10 cellular contexts compared by ENCODE assay signal in genomic region chr9:122005597-122005996, GRCh38.
DNase-seq lines count a peak whose midpoint lies in the region; ATAC-seq and TF ChIP-seq lines count a peak whose summit lies in the region.
"Had no signal": no experiment of that assay in that cellular context is flagged by ENCODE, and none has a peak within 500 bp of the region (broad histone marks: within the 10 kb centered on the region; RNA-seq: fewer than 3 reads in every experiment).

No MANE protein-coding gene starts in this region.

- peaks cover 0 to 18% (median 11%) of the 10 kb centered on the region in 4 donors for H3K4me1 ChIP-seq in tibial artery

- TF ChIP-seq CTCF in LNCaP clone FGC (IDR thresholded peaks at IDR 0.05; ENCODE audit: control insufficient read depth, extremely low read depth, insufficient read depth) (peak; percentile 49), cardiac fibroblast (IDR thresholded peaks at IDR 0.05; ENCODE audit: low read depth, low read length) (peak; percentile 58), tibial artery (IDR thresholded peaks at IDR 0.05) (no peak)

- intact Hi-C loops in tibial artery (cut with DNase I; ENCODE audit: low total_unique reads), result no loop called here

- H3K27me3 ChIP-seq in tibial artery, result no peaks in the 10 kb centered on the region
- H3K27me3 ChIP-seq: gastrocnemius medialis had no signal

- peak; percentile 11 for DNase-seq in DMS114 treated with DMSO at 0.1 percent for 48 hours (lab: John Stamatoyannopoulos, UW; ENCODE audit: unreplicated experiment)
- peak; percentile 11 for DNase-seq in LNCaP clone FGC (ENCODE audit: low read depth)
- peak; percentile 39 to 41 for DNase-seq in cardiac fibroblast (ENCODE audit: low read depth in 2 of 2)
- peak; percentile 39 to 45 for DNase-seq in lung microvascular endothelial cell (ENCODE audit: low read depth in 2 of 2)
- DNase-seq in GM19240 (ENCODE audit: insufficient read length, low spot score), result no peak
- no peak for DNase-seq in tibial artery
- no peak for DNase-seq in globus pallidus (ENCODE audit: low spot score)
- DNase-seq: gastrocnemius medialis, retina had no signal

- ATAC-seq in GM21423 (IDR thresholded peaks at IDR 0.05; ENCODE audit: unreplicated experiment), result no peak
- ATAC-seq: gastrocnemius medialis had no signal

- no peaks in the 10 kb centered on the region for H3K36me3 ChIP-seq in tibial artery
- H3K36me3 ChIP-seq: gastrocnemius medialis had no signal

- H3K27ac ChIP-seq in tibial artery, result no peak overlapping the region
- H3K27ac ChIP-seq: gastrocnemius medialis had no signal

- no peak overlapping the region for H3K4me3 ChIP-seq in LNCaP clone FGC (ENCODE audit: low read depth, low read length)
- H3K4me3 ChIP-seq in cardiac fibroblast (replicated peaks in 1 of 2; ENCODE audit: low read depth in 2 of 2, low read length in 2 of 2), result no peak overlapping the region
- no peak overlapping the region for H3K4me3 ChIP-seq in tibial artery
- H3K4me3 ChIP-seq: gastrocnemius medialis had no signal

- no peaks in the 10 kb centered on the region for H3K9me3 ChIP-seq in tibial artery
- H3K9me3 ChIP-seq: gastrocnemius medialis had no signal

Comparison
In these comparisons a context has a peak if more than half of its experiments do, and no peak if none do; other contexts are left out.
1. DNase-seq: peak in DMS114 treated with DMSO at 0.1 percent for 48 hours (single experiment), LNCaP clone FGC (single experiment), cardiac fibroblast (2 of 2) and lung microvascular endothelial cell (2 of 2); none in GM19240 (single experiment), tibial artery (0 of 2) and globus pallidus (single experiment).
2. CTCF ChIP-seq: peak in LNCaP clone FGC (single experiment) and cardiac fibroblast (single experiment); none in tibial artery (0 of 2).